ENCODE assay signal across 1 cellular context in the genomic region with DNA sequence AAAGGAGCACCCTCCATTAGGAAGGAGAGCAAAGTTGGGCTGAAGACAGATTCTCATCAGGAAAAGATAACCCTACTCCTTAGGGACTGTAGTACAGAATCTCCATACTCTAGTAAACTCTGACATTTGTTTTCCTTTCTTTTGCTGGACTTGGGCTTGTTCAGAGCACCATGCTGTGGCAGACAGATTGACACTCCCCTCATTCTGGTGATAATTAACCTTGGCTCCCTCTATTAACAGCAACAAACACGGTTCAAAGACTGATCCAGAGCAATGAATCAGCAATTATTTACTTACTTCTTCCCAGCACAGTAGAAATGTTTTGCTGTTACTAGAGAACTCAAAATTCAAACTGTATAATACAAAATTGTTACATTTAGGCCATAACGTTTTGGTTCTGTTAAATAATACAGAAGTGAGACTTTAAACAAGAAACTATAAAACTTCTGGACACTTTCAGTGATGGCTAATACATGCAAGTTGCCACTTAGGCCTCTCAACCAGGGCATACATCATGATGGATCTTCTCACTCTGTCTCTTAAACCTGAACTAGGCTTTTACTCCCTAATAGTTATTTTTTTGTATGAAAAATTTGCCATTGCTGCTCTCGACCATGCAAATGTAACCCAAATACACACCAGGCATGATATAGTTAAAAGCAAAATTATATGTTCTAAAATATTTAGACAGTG.
TF ChIP-seq lines count a peak whose summit lies in the region.

No MANE protein-coding gene starts in this region.

TF ChIP-seq in liver, 16 proteins besides CTCF, POLR2A, EP300 and RAD21 (continued from another document):
- TF ChIP-seq, protein P1, sequence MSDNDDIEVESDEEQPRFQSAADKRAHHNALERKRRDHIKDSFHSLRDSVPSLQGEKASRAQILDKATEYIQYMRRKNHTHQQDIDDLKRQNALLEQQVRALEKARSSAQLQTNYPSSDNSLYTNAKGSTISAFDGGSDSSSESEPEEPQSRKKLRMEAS (IDR thresholded peaks at IDR 0.05), result peak; percentile 61
- TF ChIP-seq YY1 (IDR thresholded peaks at IDR 0.05) (peak; percentile 75), HNF4A (conservative IDR thresholded peaks at IDR 0.05) (peak; percentile 71 to 85), TAF1 (conservative IDR thresholded peaks at IDR 0.05) (no peak), SP1 (IDR thresholded peaks at IDR 0.05) (peak; percentile 77)
